In the genomic region with DNA sequence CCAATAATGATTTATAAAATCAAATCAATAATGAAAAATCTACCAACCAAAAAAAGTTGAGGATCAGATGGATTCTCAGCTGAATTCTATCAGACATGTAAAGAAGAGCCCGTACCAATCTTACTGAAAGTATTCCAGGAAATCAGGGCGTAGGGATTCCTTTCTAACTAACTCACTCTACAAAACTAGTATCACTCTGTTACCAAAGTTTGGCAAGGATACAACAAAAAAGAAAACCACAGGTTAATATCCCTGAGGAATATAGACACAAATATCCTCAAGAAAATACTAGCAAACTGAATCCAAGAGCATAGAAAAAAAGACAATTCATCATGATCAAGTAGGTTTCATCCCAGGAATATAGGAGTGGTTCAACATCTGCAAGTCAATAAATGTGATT, we compare ENCODE assay signal across 17 cellular contexts. TPM values are rescaled to one million over a fixed set of nuclear protein-coding genes. Genes with fewer than 3 reads are reported as not detected.
A peak's percentile ranks its signal among the peaks of the same experiment; 100 is the strongest.
DNase-seq lines count a peak whose midpoint lies in the region; ATAC-seq and TF ChIP-seq lines count a peak whose summit lies in the region.
"Had no signal": no experiment of that assay in that cellular context is flagged by ENCODE, and none has a peak within 500 bp of the region (broad histone marks: within the 10 kb centered on the region; RNA-seq: fewer than 3 reads in every experiment).

No MANE protein-coding gene starts in this region.

- H3K36me3 ChIP-seq in GM23248 (ENCODE audit: low read depth) (no peaks in the 10 kb centered on the region), mammary epithelial cell (ENCODE audit: insufficient read depth, low read length) (no peaks in the 10 kb centered on the region), OCI-LY7 (ENCODE audit: insufficient read depth, low read length) (no peaks in the 10 kb centered on the region)

- H2AFZ ChIP-seq in GM23248 (peak overlapping the region; percentile 10), mammary epithelial cell (ENCODE audit: low read depth, low read length) (no peak overlapping the region), OCI-LY7 (ENCODE audit: low read length) (no peak overlapping the region)
- H2AFZ ChIP-seq: GM23338 had no signal

- ATAC-seq in GM18909 (IDR thresholded peaks at IDR 0.05; ENCODE audit: poor library complexity, unreplicated experiment), result no peak
- ATAC-seq: GM23338, K562 had no signal

- WGBS in GM23248 (ENCODE audit: low coverage in 1 of 2, low lambda C conversion rate in 2 of 2, missing lambda C conversion rate in 2 of 2), 2 experiments, result 23 to 28% methylated on average over 2 of the region's 2 CpGs
- 56% methylated on average over 2 of the region's 2 CpGs for WGBS in mammary epithelial cell (ENCODE audit: low coverage, missing lambda C conversion rate)

- intact Hi-C loops in mammary epithelial cell (cut with micrococcal nuclease) (no loop called here), OCI-LY7 (cut with micrococcal nuclease; ENCODE audit: unreplicated experiment) (no loop called here)

- H3K4me1 ChIP-seq in GM23248 (ENCODE audit: insufficient read depth) (peaks cover 7% of the 10 kb centered on the region; the same call in 1 of the 2 replicates), mammary epithelial cell (ENCODE audit: insufficient read depth, low read length) (no peaks in the 10 kb centered on the region), OCI-LY7 (ENCODE audit: insufficient read depth, low read length, poor library complexity, severe bottlenecking) (no peaks in the 10 kb centered on the region)
- H3K4me1 ChIP-seq: Caco-2 had no signal

- POLR2A ChIA-PET in OCI-LY7 (lab: Charles Lee), result no interaction called here

- TF ChIP-seq CTCF in mammary epithelial cell (conservative IDR thresholded peaks at IDR 0.05 in 1 of 2, IDR thresholded peaks at IDR 0.05 in 1 of 2; ENCODE audit: extremely low read depth in 1 of 2, insufficient read depth in 1 of 2, low read depth in 1 of 2, low read length in 2 of 2), result no peak
- TF ChIP-seq CTCF in OCI-LY7 (conservative IDR thresholded peaks at IDR 0.05; ENCODE audit: low read length), result no peak

- H3K4me2 ChIP-seq in GM23248 (ENCODE audit: unreplicated experiment) (peak overlapping the region; percentile 25), mammary epithelial cell (ENCODE audit: insufficient read depth, low read depth, low read length) (no peak overlapping the region), OCI-LY7 (ENCODE audit: low read length) (no peak overlapping the region)
- H3K4me2 ChIP-seq: GM23338 had no signal

- H3K27ac ChIP-seq in GM23248 (no peak overlapping the region), mammary epithelial cell (ENCODE audit: insufficient read depth, low read depth, low read length) (no peak overlapping the region), OCI-LY7 (ENCODE audit: low read depth, low read length, poor library complexity, severe bottlenecking) (no peak overlapping the region)
- H3K27ac ChIP-seq: C4-2B had no signal

- H3K9me2 ChIP-seq in GM23248 (ENCODE audit: insufficient read depth), result no peaks in the 10 kb centered on the region
- H3K9me2 ChIP-seq in OCI-LY7 (ENCODE audit: insufficient read depth, low read length), result no peaks in the 10 kb centered on the region

- H3K9me3 ChIP-seq in GM23248 (ENCODE audit: low read depth), result peaks cover 5% of the 10 kb centered on the region
- peaks cover 2% of the 10 kb centered on the region for H3K9me3 ChIP-seq in mammary epithelial cell (replicated peaks; ENCODE audit: insufficient read depth, low read length)
- H3K9me3 ChIP-seq in OCI-LY7 (ENCODE audit: low read length), result no peaks in the 10 kb centered on the region
- H3K9me3 ChIP-seq: Caco-2 had no signal

- no peaks in the 10 kb centered on the region for H3K27me3 ChIP-seq in GM23248 (replicated peaks; ENCODE audit: insufficient read depth)
- no peaks in the 10 kb centered on the region for H3K27me3 ChIP-seq in mammary epithelial cell (ENCODE audit: insufficient read depth, low read length)

- in situ Hi-C loops in GM23248 (cut with MboI) (no loop called here), mammary epithelial cell (cut with MboI; ENCODE audit: low sequenced_read_pairs in 2 of 2) (no loop called here)

- H3K4me3 ChIP-seq in GM23248 (no peak overlapping the region), mammary epithelial cell (replicated peaks in 1 of 3; ENCODE audit: insufficient read depth in 1 of 3, low read depth in 2 of 3, low read length in 3 of 3) (no peak overlapping the region), OCI-LY7 (ENCODE audit: low read depth, low read length, poor library complexity, severe bottlenecking) (no peak overlapping the region)
- H3K4me3 ChIP-seq: GM23338, K562 had no signal

- no peaks in the 10 kb centered on the region for H3K79me2 ChIP-seq in GM23248 (ENCODE audit: insufficient read depth)
- no peaks in the 10 kb centered on the region for H3K79me2 ChIP-seq in mammary epithelial cell (ENCODE audit: insufficient read depth, low read length)
- no peaks in the 10 kb centered on the region for H3K79me2 ChIP-seq in OCI-LY7 (ENCODE audit: insufficient read depth, low read depth, low read length)

- H3K9ac ChIP-seq in GM23248 (no peak overlapping the region), mammary epithelial cell (ENCODE audit: insufficient read depth, low read length) (no peak overlapping the region)

- DNase-seq in GM23248 (peak; percentile 26), NCI-H226 (peak; percentile 54), mammary epithelial cell (peak; percentile 28), myocyte (ENCODE audit: low read depth) (peak; percentile 26), activated T-cell treated with anti-CD3 and anti-CD28 coated beads for 4 hours (no peak), HPDE6-E6E7 (ENCODE audit: extremely low spot score) (no peak), OCI-LY7 (ENCODE audit: low spot score) (no peak)
- DNase-seq: ACHN; AML-193; Caco-2; CD4-positive, alpha-beta T cell; GF-D8; HCEC 1CT had no signal

- BruUV-seq in mammary epithelial cell (replicated peaks; lab: Mats Ljungman, UMichigan), result no TSS peak
- BruUV-seq in OCI-LY7 (replicated peaks; lab: Mats Ljungman, UMichigan), result no TSS peak

- H3F3A ChIP-seq in GM23248 (ENCODE audit: insufficient read depth), result no peaks in the 10 kb centered on the region

- H4K20me1 ChIP-seq in GM23248 (ENCODE audit: insufficient read depth), result no peaks in the 10 kb centered on the region
- no peaks in the 10 kb centered on the region for H4K20me1 ChIP-seq in mammary epithelial cell (ENCODE audit: insufficient read depth, low read length)
- H4K20me1 ChIP-seq in OCI-LY7 (ENCODE audit: insufficient read depth, low read length), result no peaks in the 10 kb centered on the region

- dilution Hi-C loops in mammary epithelial cell (cut with HindIII; ENCODE audit: low sequenced_read_pairs), result no loop called here

- CTCF ChIA-PET in mammary epithelial cell (lab: Charles Lee; ENCODE audit: low non-redundant PET) (no interaction called here), OCI-LY7 (lab: Charles Lee; ENCODE audit: unreplicated experiment) (no interaction called here)

RNA-seq across cellular contexts. Expression of a gene that starts 52.8 kb away (rescaled TPM):
- 10.6 and 13.2 TPM in 2 replicates for total RNA-seq in GM23248 (2014; rRNA removed; shearing (Covaris generic))
- polyA plus RNA-seq in GM23248 (2016; fragmentation: Nextera tagmentation; extraction: Ambion mirVana) (18.1 and 21.3 TPM in 2 replicates), mammary epithelial cell (not detected)
- total RNA-seq in mammary epithelial cell (not detected), myocyte (0.24 and 0.47 TPM in 2 replicates), OCI-LY7 (2022) (not detected in 2 replicates)
- polyA minus RNA-seq in mammary epithelial cell, result not detected
- polyA plus RNA-seq in myocyte (2012), result 0.18 TPM
- total RNA-seq in OCI-LY7 (2014; rRNA removed; shearing (Covaris generic)), result not detected in 2 replicates
- total RNA-seq: Caco-2; CD4-positive, alpha-beta T cell; K562 had no signal
- polyA plus RNA-seq: K562 had no signal

Comparison
In these comparisons a context has a peak if more than half of its experiments do, and no peak if none do; other contexts are left out.
1. DNase-seq: peak in GM23248 (single experiment), NCI-H226 (single experiment), mammary epithelial cell (single experiment) and myocyte (single experiment); none in activated T-cell treated with anti-CD3 and anti-CD28 coated beads for 4 hours (single experiment), HPDE6-E6E7 (single experiment) and OCI-LY7 (single experiment).